Comparison of ENCODE assay signal across 13 cellular contexts in genomic region chr9:134503301-134504105, GRCh38.
DNase-seq lines count a peak whose midpoint lies in the region; ATAC-seq and TF ChIP-seq lines count a peak whose summit lies in the region.
"Had no signal": no experiment of that assay in that cellular context is flagged by ENCODE, and none has a peak within 500 bp of the region (broad histone marks: within the 10 kb centered on the region; RNA-seq: fewer than 3 reads in every experiment).

No MANE protein-coding gene starts in this region.

- TF ChIP-seq EP300 in sigmoid colon (IDR thresholded peaks at IDR 0.05): no peak

- peak overlapping the region; percentile 87 for H3K27ac ChIP-seq in SJCRH30
- H3K27ac ChIP-seq in right cardiac atrium (ENCODE audit: low read length): no peak overlapping the region
- peak overlapping the region in 1 of 4 donors; percentile 18 for H3K27ac ChIP-seq in sigmoid colon
- H3K27ac ChIP-seq: coronary artery, stomach had no signal

- DNase-seq in H7 (peak; percentile 24), SJCRH30 (no peak), right cardiac atrium (peak in 1 of 3 donors; percentile 49), sigmoid colon (peak; percentile 60), A172 (ENCODE audit: low spot score) (no peak)
- DNase-seq: activated gamma-delta T cell; NK-92 treated with Interleukin-12 subunit alpha and Interleukin-12 subunit beta, amount 100 ng/mL, for 24 hours; SIG-M5 had no signal

- no peak for TF ChIP-seq POLR2A in sigmoid colon (IDR thresholded peaks at IDR 0.05)

- ATAC-seq in right cardiac atrium: peak; percentile 9 to 25
- no peak for ATAC-seq in HG02678 (IDR thresholded peaks at IDR 0.05; ENCODE audit: unreplicated experiment)
- no peak for ATAC-seq in HG03571 (IDR thresholded peaks at IDR 0.05; ENCODE audit: unreplicated experiment)

- H3K4me3 ChIP-seq in H7 (ENCODE audit: insufficient read depth, low read depth, low read length) (no peak overlapping the region), SJCRH30 (no peak overlapping the region), right cardiac atrium (ENCODE audit: low read length) (no peak overlapping the region), sigmoid colon (no peak overlapping the region)
- H3K4me3 ChIP-seq: coronary artery, left lung, stomach had no signal

- no peaks in the 10 kb centered on the region for H3K36me3 ChIP-seq in H7 (replicated peaks; ENCODE audit: control insufficient read depth, insufficient read depth, low read length)
- H3K36me3 ChIP-seq in SJCRH30: no peaks in the 10 kb centered on the region
- no peaks in the 10 kb centered on the region for H3K36me3 ChIP-seq in sigmoid colon
- H3K36me3 ChIP-seq: left lung, stomach had no signal

- peaks cover 12% of the 10 kb centered on the region for H3K4me1 ChIP-seq in SJCRH30
- no peaks in the 10 kb centered on the region for H3K4me1 ChIP-seq in right cardiac atrium (ENCODE audit: control insufficient read depth, insufficient read depth, low read length)
- peaks cover 0 to 14% (median 10%) of the 10 kb centered on the region in 4 donors for H3K4me1 ChIP-seq in sigmoid colon
- H3K4me1 ChIP-seq: left lung had no signal

- H3K27me3 ChIP-seq in H7 (ENCODE audit: control insufficient read depth, insufficient read depth, low read length): no peaks in the 10 kb centered on the region
- no peaks in the 10 kb centered on the region for H3K27me3 ChIP-seq in SJCRH30
- no peaks in the 10 kb centered on the region for H3K27me3 ChIP-seq in right cardiac atrium (ENCODE audit: control insufficient read depth, insufficient read depth)
- H3K27me3 ChIP-seq in sigmoid colon: peaks cover 15 to 28% (median 19%) of the 10 kb centered on the region in 3 donors

- no peak for TF ChIP-seq CTCF in sigmoid colon (IDR thresholded peaks at IDR 0.05)

- 82% methylated on average over 9 of the region's 9 CpGs for WGBS in right cardiac atrium
- 70 to 87% methylated on average over 9 of the region's 9 CpGs for WGBS in sigmoid colon, 2 donors

- intact Hi-C loops in right cardiac atrium (cut with DNase I): no loop called here
- intact Hi-C loops in sigmoid colon (cut with DNase I): no loop called here

- no peaks in the 10 kb centered on the region for H3K9me3 ChIP-seq in SJCRH30 (replicated peaks)
- no peaks in the 10 kb centered on the region for H3K9me3 ChIP-seq in right cardiac atrium (ENCODE audit: control insufficient read depth, low read length)
- H3K9me3 ChIP-seq in sigmoid colon: no peaks in the 10 kb centered on the region
- H3K9me3 ChIP-seq: left lung, stomach had no signal

Comparison
In these comparisons a context has a peak if more than half of its experiments do, and no peak if none do; other contexts are left out.
1. DNase-seq: peak in H7 (single experiment) and sigmoid colon (single experiment); none in SJCRH30 (0 of 2) and A172 (single experiment).
2. ATAC-seq: peak in right cardiac atrium (2 of 2); none in HG02678 (single experiment) and HG03571 (single experiment).